1 cellular context compared by ENCODE assay signal in the genomic region with DNA sequence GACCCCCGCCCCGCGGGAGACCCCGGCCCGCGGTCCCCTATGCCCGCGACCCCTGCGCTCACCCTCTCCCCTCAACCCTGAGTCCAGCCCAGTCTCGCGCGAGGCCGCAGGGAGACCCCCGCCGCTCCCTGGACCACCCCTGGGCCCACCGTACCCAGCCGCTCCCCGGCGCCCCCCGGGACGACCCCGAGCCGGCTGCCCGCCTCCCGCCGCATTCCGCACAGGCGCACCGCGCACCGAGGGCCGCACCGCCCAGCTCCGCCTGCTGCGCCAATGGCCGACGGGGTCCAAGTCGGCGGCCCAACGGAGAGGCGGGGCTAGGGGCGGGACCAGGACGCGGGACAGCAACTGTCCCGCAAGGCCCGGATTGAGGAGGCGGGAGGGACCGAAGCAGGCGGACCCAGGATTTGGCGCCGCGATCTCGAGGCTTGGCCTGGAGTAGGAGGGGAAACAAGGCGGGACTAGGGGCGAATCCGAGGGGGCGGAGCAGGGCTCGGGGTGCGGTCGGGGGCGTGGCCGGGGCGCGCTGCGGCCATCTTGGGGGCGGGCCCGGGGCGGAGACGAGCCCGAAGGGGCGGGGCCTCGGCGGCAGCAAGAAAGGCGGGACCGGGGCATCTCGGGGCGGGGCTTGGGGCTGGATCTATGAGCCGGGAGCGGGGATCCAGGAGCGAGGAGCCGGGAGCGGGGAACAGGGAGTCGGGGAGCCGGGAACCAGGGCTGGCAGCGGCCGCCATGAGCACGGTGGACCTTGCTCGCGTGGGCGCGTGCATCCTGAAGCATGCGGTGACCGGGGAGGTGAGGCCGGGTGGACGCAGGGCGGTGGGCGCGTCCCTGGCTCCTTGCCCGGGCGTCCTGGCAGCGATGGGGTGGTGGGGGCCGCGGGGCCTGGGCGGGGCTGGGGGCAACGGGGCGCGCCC.
TF ChIP-seq lines count a peak whose summit lies in the region.

A gene with protein sequence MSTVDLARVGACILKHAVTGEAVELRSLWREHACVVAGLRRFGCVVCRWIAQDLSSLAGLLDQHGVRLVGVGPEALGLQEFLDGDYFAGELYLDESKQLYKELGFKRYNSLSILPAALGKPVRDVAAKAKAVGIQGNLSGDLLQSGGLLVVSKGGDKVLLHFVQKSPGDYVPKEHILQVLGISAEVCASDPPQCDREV (plus strand): TSS at position 624 of the 917 bp plus-strand sequence. CDS start 109 bp downstream, at position 733.

TF ChIP-seq in HepG2, 621 proteins besides CTCF, POLR2A, EP300 and RAD21 (continued from another document and continues in another):
- TF ChIP-seq ZFX (CRISPR knock-in tag; IDR thresholded peaks at IDR 0.05; ENCODE audit: low read depth) (peak; percentile 63), RARA (CRISPR knock-in tag; IDR thresholded peaks at IDR 0.05) (peak; percentile 16; the same call in 1 of the 2 replicates), ZNF547 (CRISPR knock-in tag; IDR thresholded peaks at IDR 0.05) (0 out of 2 replicates have a peak, but pooled peaks have one; percentile 21), AKAP8 (CRISPR knock-in tag; IDR thresholded peaks at IDR 0.05) (0 out of 2 replicates have a peak, but pooled peaks have one; percentile 57), SP4 (CRISPR knock-in tag; IDR thresholded peaks at IDR 0.05) (peak; percentile 96), GATAD1 (CRISPR knock-in tag; IDR thresholded peaks at IDR 0.05) (peak; percentile 1), RFX5 (IDR thresholded peaks at IDR 0.05; ENCODE audit: low read depth, low read length) (no peak), PHF5A (CRISPR knock-in tag; IDR thresholded peaks at IDR 0.05; ENCODE audit: low read depth, unreplicated experiment) (no peak), MYC (CRISPR knock-in tag; IDR thresholded peaks at IDR 0.05; ENCODE audit: borderline replicate concordance) (peak; percentile 67; the same call in 1 of the 2 replicates), HDAC1 (CRISPR knock-in tag; IDR thresholded peaks at IDR 0.05) (0 out of 2 replicates have a peak, but pooled peaks have one; percentile 34), ZNF607 (CRISPR knock-in tag; IDR thresholded peaks at IDR 0.05; ENCODE audit: borderline replicate concordance) (peak; percentile 24; the same call in 1 of the 2 replicates), ZNF451 (CRISPR knock-in tag; IDR thresholded peaks at IDR 0.05) (peak; percentile 71), YY1 (IDR thresholded peaks at IDR 0.05; ENCODE audit: insufficient read depth, insufficient replicate concordance, low read depth, low read length) (peak; percentile 92), ZMAT3 (CRISPR knock-in tag; conservative IDR thresholded peaks at IDR 0.05) (0 out of 2 replicates have a peak, but pooled peaks have one; percentile 66), SPEN (CRISPR knock-in tag; IDR thresholded peaks at IDR 0.05; ENCODE audit: low read depth) (peak; percentile 73), EEA1 (CRISPR knock-in tag; IDR thresholded peaks at IDR 0.05; ENCODE audit: borderline replicate concordance) (no peak), ARID4A (CRISPR knock-in tag; IDR thresholded peaks at IDR 0.05; ENCODE audit: borderline replicate concordance) (peak; percentile 37; the same call in 1 of the 2 replicates), NCOR1 (IDR thresholded peaks at IDR 0.05; ENCODE audit: borderline replicate concordance, low read length) (no peak), SP2 (CRISPR knock-in tag; IDR thresholded peaks at IDR 0.05) (peak; percentile 72; the same call in 1 of the 2 replicates), ZNF18 (CRISPR knock-in tag; IDR thresholded peaks at IDR 0.05; ENCODE audit: insufficient replicate concordance) (peak; percentile 50), SALL1 (CRISPR knock-in tag; IDR thresholded peaks at IDR 0.05) (peak; percentile 73), GABPB1 (CRISPR knock-in tag; IDR thresholded peaks at IDR 0.05) (peak; percentile 64), MED1 (CRISPR knock-in tag; IDR thresholded peaks at IDR 0.05) (peak; percentile 60; the same call in 1 of the 2 replicates), ZBTB7B (CRISPR knock-in tag; IDR thresholded peaks at IDR 0.05) (0 out of 2 replicates have a peak, but pooled peaks have one; percentile 13), SP1 (IDR thresholded peaks at IDR 0.05) (no peak), SP1 (CRISPR knock-in tag; IDR thresholded peaks at IDR 0.05) (peak; percentile 78; the same call in 1 of the 2 replicates), ZNF564 (CRISPR knock-in tag; IDR thresholded peaks at IDR 0.05) (no peak), ZNF10 (CRISPR knock-in tag; IDR thresholded peaks at IDR 0.05; ENCODE audit: borderline replicate concordance, low read depth) (no peak), REPIN1 (CRISPR knock-in tag; IDR thresholded peaks at IDR 0.05; ENCODE audit: borderline replicate concordance, low read depth) (peak; percentile 50; the same call in 1 of the 2 replicates), PPARG (CRISPR knock-in tag; conservative IDR thresholded peaks at IDR 0.05) (no peak), CAMTA2 (CRISPR knock-in tag; IDR thresholded peaks at IDR 0.05; ENCODE audit: borderline replicate concordance) (0 out of 2 replicates have a peak, but pooled peaks have one; percentile 15), KAT7 (CRISPR knock-in tag; IDR thresholded peaks at IDR 0.05; ENCODE audit: borderline replicate concordance) (0 out of 2 replicates have a peak, but pooled peaks have one; percentile 23), SKI (IDR thresholded peaks at IDR 0.05; ENCODE audit: partially characterized antibody) (peak; percentile 42)
- TF ChIP-seq, protein P1, sequence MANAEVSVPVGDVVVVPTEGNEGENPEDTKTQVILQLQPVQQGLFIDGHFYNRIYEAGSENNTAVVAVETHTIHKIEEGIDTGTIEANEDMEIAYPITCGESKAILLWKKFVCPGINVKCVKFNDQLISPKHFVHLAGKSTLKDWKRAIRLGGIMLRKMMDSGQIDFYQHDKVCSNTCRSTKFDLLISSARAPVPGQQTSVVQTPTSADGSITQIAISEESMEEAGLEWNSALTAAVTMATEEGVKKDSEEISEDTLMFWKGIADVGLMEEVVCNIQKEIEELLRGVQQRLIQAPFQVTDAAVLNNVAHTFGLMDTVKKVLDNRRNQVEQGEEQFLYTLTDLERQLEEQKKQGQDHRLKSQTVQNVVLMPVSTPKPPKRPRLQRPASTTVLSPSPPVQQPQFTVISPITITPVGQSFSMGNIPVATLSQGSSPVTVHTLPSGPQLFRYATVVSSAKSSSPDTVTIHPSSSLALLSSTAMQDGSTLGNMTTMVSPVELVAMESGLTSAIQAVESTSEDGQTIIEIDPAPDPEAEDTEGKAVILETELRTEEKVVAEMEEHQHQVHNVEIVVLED (CRISPR knock-in tag; IDR thresholded peaks at IDR 0.05; ENCODE audit: borderline replicate concordance), result peak; percentile 30
- TF ChIP-seq, protein P2, sequence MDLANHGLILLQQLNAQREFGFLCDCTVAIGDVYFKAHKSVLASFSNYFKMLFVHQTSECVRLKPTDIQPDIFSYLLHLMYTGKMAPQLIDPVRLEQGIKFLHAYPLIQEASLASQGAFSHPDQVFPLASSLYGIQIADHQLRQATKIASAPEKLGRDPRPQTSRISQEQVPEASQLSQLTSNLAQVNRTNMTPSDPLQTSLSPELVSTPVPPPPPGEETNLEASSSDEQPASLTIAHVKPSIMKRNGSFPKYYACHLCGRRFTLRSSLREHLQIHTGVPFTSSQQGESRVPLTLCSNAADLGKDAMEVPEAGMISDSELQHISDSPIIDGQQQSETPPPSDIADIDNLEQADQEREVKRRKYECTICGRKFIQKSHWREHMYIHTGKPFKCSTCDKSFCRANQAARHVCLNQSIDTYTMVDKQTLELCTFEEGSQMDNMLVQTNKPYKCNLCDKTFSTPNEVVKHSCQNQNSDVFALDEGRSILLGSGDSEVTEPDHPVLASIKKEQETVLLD (CRISPR knock-in tag; IDR thresholded peaks at IDR 0.05; ENCODE audit: low read depth), result 0 out of 2 replicates have a peak, but pooled peaks have one; percentile 47
- TF ChIP-seq, protein P3, sequence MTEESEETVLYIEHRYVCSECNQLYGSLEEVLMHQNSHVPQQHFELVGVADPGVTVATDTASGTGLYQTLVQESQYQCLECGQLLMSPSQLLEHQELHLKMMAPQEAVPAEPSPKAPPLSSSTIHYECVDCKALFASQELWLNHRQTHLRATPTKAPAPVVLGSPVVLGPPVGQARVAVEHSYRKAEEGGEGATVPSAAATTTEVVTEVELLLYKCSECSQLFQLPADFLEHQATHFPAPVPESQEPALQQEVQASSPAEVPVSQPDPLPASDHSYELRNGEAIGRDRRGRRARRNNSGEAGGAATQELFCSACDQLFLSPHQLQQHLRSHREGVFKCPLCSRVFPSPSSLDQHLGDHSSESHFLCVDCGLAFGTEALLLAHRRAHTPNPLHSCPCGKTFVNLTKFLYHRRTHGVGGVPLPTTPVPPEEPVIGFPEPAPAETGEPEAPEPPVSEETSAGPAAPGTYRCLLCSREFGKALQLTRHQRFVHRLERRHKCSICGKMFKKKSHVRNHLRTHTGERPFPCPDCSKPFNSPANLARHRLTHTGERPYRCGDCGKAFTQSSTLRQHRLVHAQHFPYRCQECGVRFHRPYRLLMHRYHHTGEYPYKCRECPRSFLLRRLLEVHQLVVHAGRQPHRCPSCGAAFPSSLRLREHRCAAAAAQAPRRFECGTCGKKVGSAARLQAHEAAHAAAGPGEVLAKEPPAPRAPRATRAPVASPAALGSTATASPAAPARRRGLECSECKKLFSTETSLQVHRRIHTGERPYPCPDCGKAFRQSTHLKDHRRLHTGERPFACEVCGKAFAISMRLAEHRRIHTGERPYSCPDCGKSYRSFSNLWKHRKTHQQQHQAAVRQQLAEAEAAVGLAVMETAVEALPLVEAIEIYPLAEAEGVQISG (CRISPR knock-in tag; IDR thresholded peaks at IDR 0.05), result peak; percentile 16; the same call in 1 of the 2 replicates
- TF ChIP-seq, protein P4, sequence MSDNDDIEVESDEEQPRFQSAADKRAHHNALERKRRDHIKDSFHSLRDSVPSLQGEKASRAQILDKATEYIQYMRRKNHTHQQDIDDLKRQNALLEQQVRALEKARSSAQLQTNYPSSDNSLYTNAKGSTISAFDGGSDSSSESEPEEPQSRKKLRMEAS (IDR thresholded peaks at IDR 0.05), result peak; percentile 80
- TF ChIP-seq, protein P5, sequence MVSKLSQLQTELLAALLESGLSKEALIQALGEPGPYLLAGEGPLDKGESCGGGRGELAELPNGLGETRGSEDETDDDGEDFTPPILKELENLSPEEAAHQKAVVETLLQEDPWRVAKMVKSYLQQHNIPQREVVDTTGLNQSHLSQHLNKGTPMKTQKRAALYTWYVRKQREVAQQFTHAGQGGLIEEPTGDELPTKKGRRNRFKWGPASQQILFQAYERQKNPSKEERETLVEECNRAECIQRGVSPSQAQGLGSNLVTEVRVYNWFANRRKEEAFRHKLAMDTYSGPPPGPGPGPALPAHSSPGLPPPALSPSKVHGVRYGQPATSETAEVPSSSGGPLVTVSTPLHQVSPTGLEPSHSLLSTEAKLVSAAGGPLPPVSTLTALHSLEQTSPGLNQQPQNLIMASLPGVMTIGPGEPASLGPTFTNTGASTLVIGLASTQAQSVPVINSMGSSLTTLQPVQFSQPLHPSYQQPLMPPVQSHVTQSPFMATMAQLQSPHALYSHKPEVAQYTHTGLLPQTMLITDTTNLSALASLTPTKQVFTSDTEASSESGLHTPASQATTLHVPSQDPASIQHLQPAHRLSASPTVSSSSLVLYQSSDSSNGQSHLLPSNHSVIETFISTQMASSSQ (IDR thresholded peaks at IDR 0.05; ENCODE audit: low read depth), result no peak
- TF ChIP-seq, protein P5 (CRISPR knock-in tag; IDR thresholded peaks at IDR 0.05; ENCODE audit: borderline replicate concordance), result 0 out of 2 replicates have a peak, but pooled peaks have one; percentile 12
